8 cellular contexts compared by ENCODE assay signal in the genomic region with DNA sequence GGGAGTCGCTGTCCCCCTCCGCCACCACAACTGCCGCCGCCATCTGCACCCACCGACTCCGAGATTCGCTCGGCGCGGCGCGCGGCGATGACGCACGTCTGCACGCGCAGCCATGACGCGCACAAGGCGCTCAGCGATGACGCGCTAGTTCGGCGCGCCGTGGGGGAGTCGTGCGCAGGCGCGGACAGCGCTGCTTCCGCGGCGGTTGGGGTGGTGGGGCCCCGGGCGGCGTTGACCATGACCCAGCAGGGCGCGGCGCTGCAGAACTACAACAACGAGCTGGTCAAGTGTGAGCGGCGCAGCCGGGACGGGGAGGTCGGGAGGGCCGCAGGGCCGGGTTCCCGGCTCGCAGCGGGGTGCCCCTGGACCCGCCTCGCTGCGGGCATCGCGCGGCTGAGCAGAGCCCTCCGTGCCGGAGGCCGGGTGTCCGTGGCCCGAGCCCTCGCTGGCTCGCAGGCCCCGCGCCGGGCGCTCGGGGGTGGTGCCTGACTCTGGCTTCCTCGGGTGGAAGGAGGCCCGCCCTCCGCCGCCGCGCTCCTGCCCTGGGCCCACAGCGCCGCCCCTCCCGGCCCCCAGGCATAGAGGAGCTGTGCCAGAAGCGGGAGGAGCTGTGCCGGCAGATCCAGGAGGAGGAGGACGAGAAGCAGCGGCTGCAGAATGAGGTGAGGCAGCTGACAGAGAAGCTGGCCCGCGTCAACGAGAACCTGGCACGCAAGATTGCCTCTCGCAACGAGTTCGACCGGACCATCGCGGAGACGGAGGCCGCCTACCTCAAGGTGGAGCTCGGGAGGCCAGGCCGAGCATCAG. TPM values are rescaled to one million over a fixed set of nuclear protein-coding genes. Genes with fewer than 3 reads are reported as not detected.
A peak's percentile ranks its signal among the peaks of the same experiment; 100 is the strongest.
DNase-seq lines count a peak whose midpoint lies in the region; ATAC-seq, FAIRE-seq and TF ChIP-seq lines count a peak whose summit lies in the region.

A gene with protein sequence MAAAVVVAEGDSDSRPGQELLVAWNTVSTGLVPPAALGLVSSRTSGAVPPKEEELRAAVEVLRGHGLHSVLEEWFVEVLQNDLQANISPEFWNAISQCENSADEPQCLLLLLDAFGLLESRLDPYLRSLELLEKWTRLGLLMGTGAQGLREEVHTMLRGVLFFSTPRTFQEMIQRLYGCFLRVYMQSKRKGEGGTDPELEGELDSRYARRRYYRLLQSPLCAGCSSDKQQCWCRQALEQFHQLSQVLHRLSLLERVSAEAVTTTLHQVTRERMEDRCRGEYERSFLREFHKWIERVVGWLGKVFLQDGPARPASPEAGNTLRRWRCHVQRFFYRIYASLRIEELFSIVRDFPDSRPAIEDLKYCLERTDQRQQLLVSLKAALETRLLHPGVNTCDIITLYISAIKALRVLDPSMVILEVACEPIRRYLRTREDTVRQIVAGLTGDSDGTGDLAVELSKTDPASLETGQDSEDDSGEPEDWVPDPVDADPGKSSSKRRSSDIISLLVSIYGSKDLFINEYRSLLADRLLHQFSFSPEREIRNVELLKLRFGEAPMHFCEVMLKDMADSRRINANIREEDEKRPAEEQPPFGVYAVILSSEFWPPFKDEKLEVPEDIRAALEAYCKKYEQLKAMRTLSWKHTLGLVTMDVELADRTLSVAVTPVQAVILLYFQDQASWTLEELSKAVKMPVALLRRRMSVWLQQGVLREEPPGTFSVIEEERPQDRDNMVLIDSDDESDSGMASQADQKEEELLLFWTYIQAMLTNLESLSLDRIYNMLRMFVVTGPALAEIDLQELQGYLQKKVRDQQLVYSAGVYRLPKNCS (minus strand): TSS at position 71 of the 807 bp plus-strand sequence. CDS start 28 bp downstream, at position 43.
A gene with protein sequence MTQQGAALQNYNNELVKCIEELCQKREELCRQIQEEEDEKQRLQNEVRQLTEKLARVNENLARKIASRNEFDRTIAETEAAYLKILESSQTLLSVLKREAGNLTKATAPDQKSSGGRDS (plus strand): TSS at position 187 of the 807 bp plus-strand sequence. CDS start 51 bp downstream, at position 238.

- no peak for FAIRE-seq in D721Med (lab: Jason Lieb, UNC)

- peaks cover 6% of the 10 kb centered on the region; the same call in 1 of the 2 replicates for H4K20me1 ChIP-seq in OCI-LY7 (ENCODE audit: insufficient read depth, low read length)

- peaks cover 49% of the 10 kb centered on the region for H3K36me3 ChIP-seq in HUES6 (ENCODE audit: control insufficient read depth, insufficient read depth, low read length)
- peaks cover 41% of the 10 kb centered on the region; the same call in 1 of the 2 replicates for H3K36me3 ChIP-seq in OCI-LY7 (ENCODE audit: insufficient read depth, low read length)
- H3K36me3 ChIP-seq in mucosa of rectum (ENCODE audit: control insufficient read depth in 2 of 2, insufficient read depth in 2 of 2, low read length in 2 of 2), result peaks cover 44 to 51% of the 10 kb centered on the region in 2 donors

- CTCF ChIA-PET in OCI-LY7 (lab: Charles Lee; ENCODE audit: unreplicated experiment), result interaction anchor here (0.6 to 1.3 kb wide), 3 partner anchors 12 to 98 kb away, joined by 3 to 5 read pairs (median 3); no protein-coding TSS in a partner anchor

- H3K9me2 ChIP-seq in OCI-LY7 (ENCODE audit: insufficient read depth, low read length), result no peaks in the 10 kb centered on the region

- H3K9ac ChIP-seq in HUES6 (ENCODE audit: low read length) (peak within 1 kb of the TSS; percentile 81), mucosa of rectum (ENCODE audit: low read depth in 1 of 2, low read length in 2 of 2) (peak within 1 kb of the TSS; percentile 86 to 91)

- H3K4me2 ChIP-seq in OCI-LY7 (ENCODE audit: low read length), result peak within 1 kb of the TSS; percentile 97

- H3K79me2 ChIP-seq in OCI-LY7 (ENCODE audit: insufficient read depth, low read depth, low read length), result peaks cover 32% of the 10 kb centered on the region

- H3K4me3 ChIP-seq in HUES6 (ENCODE audit: low read depth, low read length) (peak within 1 kb of the TSS; percentile 95), OCI-LY7 (ENCODE audit: low read depth, low read length, poor library complexity, severe bottlenecking) (peak within 1 kb of the TSS; percentile 94), mucosa of rectum (ENCODE audit: low read length in 2 of 2) (peak within 1 kb of the TSS; percentile 84 to 97)

- intact Hi-C loops in OCI-LY7 (cut with micrococcal nuclease; ENCODE audit: unreplicated experiment), result loop anchor here (2.0 to 5.0 kb wide), 3 partner anchors 34 to 71 kb away; a partner anchor contains a TSS

- BruUV-seq in OCI-LY7 (replicated peaks; lab: Mats Ljungman, UMichigan), result no TSS peak

- H3K9me3 ChIP-seq in HUES6 (ENCODE audit: control insufficient read depth, insufficient read depth, low read depth, low read length) (no peaks in the 10 kb centered on the region), OCI-LY7 (ENCODE audit: low read length) (no peaks in the 10 kb centered on the region), mucosa of rectum (ENCODE audit: control insufficient read depth in 2 of 2, low read length in 2 of 2) (no peaks in the 10 kb centered on the region)

- no peaks in the 10 kb centered on the region for H3K27me3 ChIP-seq in HUES6 (ENCODE audit: control insufficient read depth, insufficient read depth, low read length)
- no peaks in the 10 kb centered on the region for H3K27me3 ChIP-seq in mucosa of rectum (ENCODE audit: control insufficient read depth in 2 of 2, insufficient read depth in 2 of 2, low read length in 2 of 2)

- no peak for DNase-seq in D721Med (ENCODE audit: insufficient read length, low spot score)
- peak; percentile 98 for DNase-seq in OCI-LY7 (ENCODE audit: low spot score)
- DNase-seq in activated T-cell treated with anti-CD3 and anti-CD28 coated beads for 24 hours (ENCODE audit: low read depth), result peak; percentile 92
- peak; percentile 77 for DNase-seq in epithelial cell of prostate (ENCODE audit: low read depth, low spot score)
- DNase-seq in stimulated activated CD8-positive, alpha-beta memory T cell treated with anti-CD3 and anti-CD28 coated beads, Interleukin-4, amount 100 ng/mL, for 48 hours, result peak; percentile 97

- H3K27ac ChIP-seq in HUES6 (ENCODE audit: low read depth, low read length) (peak within 1 kb of the TSS; percentile 46; the same call in 1 of the 2 replicates), OCI-LY7 (ENCODE audit: low read depth, low read length, poor library complexity, severe bottlenecking) (peak within 1 kb of the TSS; percentile 92), epithelial cell of prostate (peak within 1 kb of the TSS; percentile 96), mucosa of rectum (ENCODE audit: low read depth in 2 of 2, low read length in 2 of 2) (peak within 1 kb of the TSS; percentile 94 to 97)

- peak within 1 kb of the TSS; percentile 53; the same call in 1 of the 2 replicates for H2AFZ ChIP-seq in OCI-LY7 (ENCODE audit: low read length)

- H3K4me1 ChIP-seq in HUES6 (ENCODE audit: control insufficient read depth, insufficient read depth, low read length), result peaks cover 11% of the 10 kb centered on the region
- peaks cover 27% of the 10 kb centered on the region for H3K4me1 ChIP-seq in OCI-LY7 (ENCODE audit: insufficient read depth, low read length, poor library complexity, severe bottlenecking)
- H3K4me1 ChIP-seq in mucosa of rectum (ENCODE audit: control insufficient read depth in 2 of 2, insufficient read depth in 2 of 2, low read length in 2 of 2), result peaks cover 41% of the 10 kb centered on the region in 2 donors

- POLR2A ChIA-PET in OCI-LY7 (lab: Charles Lee), result interaction anchor here (0.8 to 3.2 kb wide), 8 partner anchors 12 to 74 kb away, joined by 3 to 16 read pairs (median 4); a partner anchor contains a TSS

- peak; percentile 26 for TF ChIP-seq CTCF in D721Med (IDR thresholded peaks at IDR 0.05; ENCODE audit: insufficient read depth, missing control alignments)
- TF ChIP-seq CTCF in OCI-LY7 (conservative IDR thresholded peaks at IDR 0.05; ENCODE audit: low read length), result peak; percentile 69

- peak; percentile 70 for ATAC-seq in GM21390 (IDR thresholded peaks at IDR 0.05; ENCODE audit: unreplicated experiment)

RNA-seq across cellular contexts. Expression of the first gene that starts in this region (rescaled TPM):
- 34.8 and 38.6 TPM in 2 replicates for total RNA-seq in OCI-LY7 (2014; rRNA removed; shearing (Covaris generic))
- 89.6 and 90.4 TPM in 2 replicates for total RNA-seq in OCI-LY7 (2022)

RNA-seq across cellular contexts. Expression of the second gene that starts in this region (rescaled TPM):
- 111 and 130 TPM in 2 replicates for total RNA-seq in OCI-LY7 (2014; rRNA removed; shearing (Covaris generic))
- total RNA-seq in OCI-LY7 (2022), result 71.0 and 75.1 TPM in 2 replicates

Comparison
In these comparisons a context has a peak if more than half of its experiments do, and no peak if none do; other contexts are left out.
1. H3K27ac ChIP-seq: peak in every context shown above with its lines; median percentile 96 in epithelial cell of prostate; 96 in mucosa of rectum; 92 in OCI-LY7; 46 in HUES6.